ENCODE assay signal across 22 cellular contexts in the genomic region with DNA sequence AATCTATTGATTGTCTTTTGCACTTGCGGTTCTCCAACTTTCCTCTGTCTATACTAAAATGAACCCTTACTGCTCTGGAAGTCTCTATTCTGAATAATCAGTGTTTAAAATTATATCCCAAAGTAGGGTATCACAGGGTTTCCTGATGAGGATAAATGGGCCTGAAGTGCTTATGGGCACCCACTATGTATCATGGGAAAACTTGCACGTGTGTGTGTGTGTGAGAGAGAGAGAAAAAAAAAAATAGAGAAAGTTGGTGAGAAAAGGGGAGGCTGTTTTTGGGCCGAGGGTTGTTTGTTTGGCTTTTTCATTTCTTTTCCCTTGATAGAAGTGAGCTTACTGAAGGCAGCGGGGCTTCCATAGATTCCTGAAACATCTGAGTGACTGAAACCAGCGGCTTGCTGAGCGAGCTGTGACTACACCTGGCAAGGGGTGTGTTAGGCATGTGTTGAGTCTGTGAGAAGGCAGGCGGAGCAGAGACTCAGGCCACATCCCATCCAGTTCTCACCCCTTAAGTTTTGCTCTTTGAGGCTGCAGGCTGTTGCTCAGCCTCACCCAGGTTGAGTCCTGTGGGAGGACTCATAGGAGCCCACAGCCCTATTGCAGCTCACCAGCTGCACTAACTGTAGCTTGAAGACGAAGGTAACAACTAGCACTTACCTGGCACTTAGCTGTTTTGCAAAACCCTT. TPM values are rescaled to one million over a fixed set of nuclear protein-coding genes. Genes with fewer than 3 reads are reported as not detected.
DNase-seq lines count a peak whose midpoint lies in the region; ATAC-seq, FAIRE-seq and TF ChIP-seq lines count a peak whose summit lies in the region.
"Had no signal": no experiment of that assay in that cellular context is flagged by ENCODE, and none has a peak within 500 bp of the region (broad histone marks: within the 10 kb centered on the region; RNA-seq: fewer than 3 reads in every experiment).

No MANE protein-coding gene starts in this region.

- DNase-seq in HPDE6-E6E7 (ENCODE audit: extremely low spot score): peak; percentile 48
- DNase-seq in chondrocyte (ENCODE audit: low spot score): no peak
- no peak for DNase-seq in lower lobe of right lung
- DNase-seq in DMS153 treated with DMSO at 0.1 percent for 48 hours (lab: John Stamatoyannopoulos, UW; ENCODE audit: unreplicated experiment): no peak
- DNase-seq in activated T-cell treated with anti-CD3 and anti-CD28 coated beads, Interleukin-2, amount 50 U/mL, for 48 hours: no peak
- DNase-seq in GM12892 (ENCODE audit: insufficient read length): no peak
- DNase-seq: activated CD4-positive, CD25-positive, alpha-beta regulatory T cell treated with anti-CD3 and anti-CD28 coated beads, Interleukin-2, amount 50 U/mL, for 72 hours; activated naive CD8-positive, alpha-beta T cell treated with anti-CD3 and anti-CD28 coated beads for 36 hours; activated T-cell treated with anti-CD3 and anti-CD28 coated beads for 4 hours; COR-L47; erythroblast; hippocampal formation; natural killer cell; NCI-H187; sigmoid colon; stimulated activated CD4-positive, alpha-beta T cell treated with anti-CD3 and anti-CD28 coated beads, Interleukin-4, amount 100 ng/mL, for 1 hour; T-helper 17 cell; upper lobe of left lung had no signal

- H3K36me3 ChIP-seq in ACC112 (ENCODE audit: insufficient read depth, low read length) (no peaks in the 10 kb centered on the region), lower lobe of right lung (no peaks in the 10 kb centered on the region)

- no peak for TF ChIP-seq POLR2A in GM12892 (IDR thresholded peaks at IDR 0.05; ENCODE audit: low read depth, low read length)

- H3K36me3 Mint-ChIP-seq in chondrocyte (ENCODE audit: low read depth): no peaks in the 10 kb centered on the region
- H3K36me3 Mint-ChIP-seq: natural killer cell had no signal

- H2AFZ ChIP-seq in ACC112 (ENCODE audit: low read length, unreplicated experiment): no peak overlapping the region

- no peaks in the 10 kb centered on the region for H3K9me3 Mint-ChIP-seq in chondrocyte (ENCODE audit: low read depth)
- H3K9me3 Mint-ChIP-seq: natural killer cell had no signal

- H3K27me3 Mint-ChIP-seq in chondrocyte (ENCODE audit: low read depth): no peaks in the 10 kb centered on the region

- FAIRE-seq in GM12892 (lab: Jason Lieb, UNC): no peak
- FAIRE-seq: A549 had no signal

- H3K4me3 Mint-ChIP-seq in chondrocyte (ENCODE audit: unreplicated experiment): no peak overlapping the region
- H3K4me3 Mint-ChIP-seq: activated naive CD8-positive, alpha-beta T cell treated with anti-CD3 and anti-CD28 coated beads for 36 hours; natural killer cell; T-helper 17 cell had no signal

- H3K4me1 Mint-ChIP-seq in chondrocyte (ENCODE audit: low read depth): peaks cover 52% of the 10 kb centered on the region
- H3K4me1 Mint-ChIP-seq: natural killer cell, T-helper 17 cell had no signal

- peak overlapping the region; percentile 18 for H3K27ac Mint-ChIP-seq in chondrocyte (ENCODE audit: unreplicated experiment)
- H3K27ac Mint-ChIP-seq: activated naive CD8-positive, alpha-beta T cell treated with anti-CD3 and anti-CD28 coated beads for 36 hours; natural killer cell; T-helper 17 cell had no signal

- TF ChIP-seq CTCF in chondrocyte (IDR thresholded peaks at IDR 0.05) (no peak), lower lobe of right lung (IDR thresholded peaks at IDR 0.05) (no peak)

- peaks cover 91% of the 10 kb centered on the region for H3K79me2 ChIP-seq in ACC112 (ENCODE audit: control insufficient read depth, insufficient read depth, low read length, unreplicated experiment)

- no peaks in the 10 kb centered on the region for H3K9me3 ChIP-seq in lower lobe of right lung
- H3K9me3 ChIP-seq: A549, sigmoid colon, upper lobe of left lung had no signal

- H3K27me3 ChIP-seq in ACC112 (ENCODE audit: insufficient read depth, low read length): no peaks in the 10 kb centered on the region
- H3K27me3 ChIP-seq in lower lobe of right lung (ENCODE audit: low read depth): no peaks in the 10 kb centered on the region
- H3K27me3 ChIP-seq: sigmoid colon, upper lobe of left lung had no signal

- H3K4me1 ChIP-seq in ACC112 (ENCODE audit: control insufficient read depth, insufficient read depth, low read length, unreplicated experiment): peaks cover 43% of the 10 kb centered on the region
- H3K4me1 ChIP-seq in lower lobe of right lung: peaks cover 33% of the 10 kb centered on the region

- intact Hi-C loops in lower lobe of right lung (cut with DNase I): no loop called here

- H3K27ac ChIP-seq in ACC112 (ENCODE audit: low read depth, low read length) (peak overlapping the region; percentile 93), lower lobe of right lung (peak overlapping the region; percentile 7)
- H3K27ac ChIP-seq: HL-60 had no signal

- no peak overlapping the region for H3K4me3 ChIP-seq in ACC112 (ENCODE audit: low read depth, low read length)
- no peak overlapping the region for H3K4me3 ChIP-seq in lower lobe of right lung
- H3K4me3 ChIP-seq: A549, sigmoid colon, upper lobe of left lung had no signal

- peak in 1 of 2 donors; percentile 33 for ATAC-seq in lower lobe of right lung
- no peak for ATAC-seq in GM19328 (IDR thresholded peaks at IDR 0.05; ENCODE audit: unreplicated experiment)
- ATAC-seq: natural killer cell, T-helper 17 cell had no signal

RNA-seq across cellular contexts. Expression of a gene that starts 17.2 kb away (rescaled TPM):
- total RNA-seq in chondrocyte (83.6 to 87.6 TPM (median 85.0 TPM) in 3 replicates), lower lobe of right lung (117 TPM)
- polyA plus RNA-seq in GM12892 (2012; ENCODE audit: missing spikeins): 16.9 TPM
